In the genomic region with DNA sequence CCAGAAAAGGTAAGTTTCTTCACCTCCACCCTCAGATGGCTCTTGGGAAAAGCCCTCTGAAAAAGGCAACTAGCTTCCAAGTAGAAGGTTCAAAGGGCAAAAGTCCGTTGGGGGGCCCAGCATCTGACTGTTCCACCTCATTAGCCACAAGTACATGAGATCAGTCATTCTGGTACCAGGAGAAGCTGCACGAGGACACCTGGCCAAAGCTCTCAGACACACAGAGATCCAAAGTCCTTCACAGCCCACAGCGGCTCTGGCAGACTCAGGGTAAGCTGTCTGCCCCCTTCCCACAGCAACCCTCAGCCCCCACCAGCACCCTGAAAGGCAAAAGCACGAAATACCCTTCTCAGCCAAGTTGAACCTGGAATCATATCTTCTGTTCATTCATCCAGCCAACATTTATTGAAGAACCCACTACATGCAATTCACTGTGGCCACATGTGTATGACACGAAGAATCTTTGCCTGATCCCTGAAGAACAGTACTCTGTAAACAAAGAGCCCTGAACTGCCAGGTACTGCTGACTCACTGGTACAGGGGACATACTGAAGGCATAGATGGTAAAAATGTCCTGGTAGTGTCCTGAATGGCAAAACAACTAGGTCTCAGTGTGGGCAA, we compare ENCODE assay signal across 1 cellular context.
A peak's percentile ranks its signal among the peaks of the same experiment; 100 is the strongest.
TF ChIP-seq lines count a peak whose summit lies in the region.

No MANE protein-coding gene starts in this region.

TF ChIP-seq in K562, 482 proteins besides CTCF, POLR2A, EP300 and RAD21 (continued from another document and continues in another):
- TF ChIP-seq, protein P1, sequence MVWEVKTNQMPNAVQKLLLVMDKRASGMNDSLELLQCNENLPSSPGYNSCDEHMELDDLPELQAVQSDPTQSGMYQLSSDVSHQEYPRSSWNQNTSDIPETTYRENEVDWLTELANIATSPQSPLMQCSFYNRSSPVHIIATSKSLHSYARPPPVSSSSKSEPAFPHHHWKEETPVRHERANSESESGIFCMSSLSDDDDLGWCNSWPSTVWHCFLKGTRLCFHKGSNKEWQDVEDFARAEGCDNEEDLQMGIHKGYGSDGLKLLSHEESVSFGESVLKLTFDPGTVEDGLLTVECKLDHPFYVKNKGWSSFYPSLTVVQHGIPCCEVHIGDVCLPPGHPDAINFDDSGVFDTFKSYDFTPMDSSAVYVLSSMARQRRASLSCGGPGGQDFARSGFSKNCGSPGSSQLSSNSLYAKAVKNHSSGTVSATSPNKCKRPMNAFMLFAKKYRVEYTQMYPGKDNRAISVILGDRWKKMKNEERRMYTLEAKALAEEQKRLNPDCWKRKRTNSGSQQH (CRISPR knock-in tag; IDR thresholded peaks at IDR 0.05) = no peak
- TF ChIP-seq ZNF24 (IDR thresholded peaks at IDR 0.05) (0 out of 2 replicates have a peak, but pooled peaks have one; percentile 21), PHF8 (IDR thresholded peaks at IDR 0.05; ENCODE audit: borderline replicate concordance, low read length) (no peak), BDP1 (IDR thresholded peaks at IDR 0.05; ENCODE audit: insufficient read depth, insufficient read length) (no peak), FIP1L1 (IDR thresholded peaks at IDR 0.05; ENCODE audit: low read depth, low read length, poor library complexity, severe bottlenecking) (no peak), KLF13 (tag; IDR thresholded peaks at IDR 0.05; ENCODE audit: borderline replicate concordance, low read depth) (no peak), TOE1 (IDR thresholded peaks at IDR 0.05; ENCODE audit: borderline replicate concordance) (no peak), TOE1 (CRISPR knock-in tag; IDR thresholded peaks at IDR 0.05; ENCODE audit: borderline replicate concordance, low read depth) (no peak), JUND (IDR thresholded peaks at IDR 0.05; ENCODE audit: borderline replicate concordance, low read depth, low read length) (peak; percentile 34; the same call in 1 of the 2 replicates), JUND (tag; IDR thresholded peaks at IDR 0.05; ENCODE audit: borderline replicate concordance, low read depth, low read length) (no peak; the same call in 2 of the 3 replicates), MAFG (tag; conservative IDR thresholded peaks at IDR 0.05) (peak; percentile 72), TEAD2 (tag; IDR thresholded peaks at IDR 0.05) (no peak), SRSF3 (IDR thresholded peaks at IDR 0.05; ENCODE audit: insufficient read depth, low read length) (no peak), LARP7 (IDR thresholded peaks at IDR 0.05) (no peak), SUPT5H (IDR thresholded peaks at IDR 0.05) (no peak), ZNF561 (CRISPR knock-in tag; conservative IDR thresholded peaks at IDR 0.05) (no peak), ZNF57 (CRISPR knock-in tag; IDR thresholded peaks at IDR 0.05) (no peak), FOXK2 (conservative IDR thresholded peaks at IDR 0.05 in 1 of 2, IDR thresholded peaks at IDR 0.05 in 1 of 2; ENCODE audit: low read depth in 2 of 2) (peak; percentile 71 to 79), JUNB (CRISPR knock-in tag; conservative IDR thresholded peaks at IDR 0.05) (no peak), HINFP (tag; conservative IDR thresholded peaks at IDR 0.05; ENCODE audit: low read depth) (no peak), HDAC2 (IDR thresholded peaks at IDR 0.05) (no peak), ZNF77 (CRISPR knock-in tag; IDR thresholded peaks at IDR 0.05) (no peak), WHSC1 (IDR thresholded peaks at IDR 0.05; ENCODE audit: low read length) (no peak), ZNF609 (CRISPR knock-in tag; IDR thresholded peaks at IDR 0.05; ENCODE audit: borderline replicate concordance) (no peak), RB1 (IDR thresholded peaks at IDR 0.05; ENCODE audit: low read depth) (no peak), MNT (conservative IDR thresholded peaks at IDR 0.05) (no peak), EHMT2 (IDR thresholded peaks at IDR 0.05) (no peak; the same call in 1 of the 2 replicates), HOMEZ (CRISPR knock-in tag; IDR thresholded peaks at IDR 0.05) (no peak), POLR2AphosphoS5 (IDR thresholded peaks at IDR 0.05; ENCODE audit: control insufficient read depth, insufficient read depth, low read depth, low read length) (no peak), ZBTB17 (CRISPR knock-in tag; IDR thresholded peaks at IDR 0.05) (no peak), L3MBTL2 (IDR thresholded peaks at IDR 0.05) (peak; percentile 52), KLF10 (CRISPR knock-in tag; IDR thresholded peaks at IDR 0.05) (no peak), RBM14 (IDR thresholded peaks at IDR 0.05; ENCODE audit: borderline replicate concordance, insufficient read depth, low read depth, low read length) (no peak), SIN3A (IDR thresholded peaks at IDR 0.05; ENCODE audit: borderline replicate concordance in 2 of 2, control insufficient read depth in 1 of 2, low read depth in 2 of 2, low read length in 2 of 2) (no peak), U2AF2 (optimal IDR thresholded peaks at IDR 0.05; ENCODE audit: low read depth, low read length) (no peak), PTRF (tag; IDR thresholded peaks at IDR 0.05) (no peak)
- TF ChIP-seq, protein P2, sequence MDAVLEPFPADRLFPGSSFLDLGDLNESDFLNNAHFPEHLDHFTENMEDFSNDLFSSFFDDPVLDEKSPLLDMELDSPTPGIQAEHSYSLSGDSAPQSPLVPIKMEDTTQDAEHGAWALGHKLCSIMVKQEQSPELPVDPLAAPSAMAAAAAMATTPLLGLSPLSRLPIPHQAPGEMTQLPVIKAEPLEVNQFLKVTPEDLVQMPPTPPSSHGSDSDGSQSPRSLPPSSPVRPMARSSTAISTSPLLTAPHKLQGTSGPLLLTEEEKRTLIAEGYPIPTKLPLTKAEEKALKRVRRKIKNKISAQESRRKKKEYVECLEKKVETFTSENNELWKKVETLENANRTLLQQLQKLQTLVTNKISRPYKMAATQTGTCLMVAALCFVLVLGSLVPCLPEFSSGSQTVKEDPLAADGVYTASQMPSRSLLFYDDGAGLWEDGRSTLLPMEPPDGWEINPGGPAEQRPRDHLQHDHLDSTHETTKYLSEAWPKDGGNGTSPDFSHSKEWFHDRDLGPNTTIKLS (IDR thresholded peaks at IDR 0.05; ENCODE audit: borderline replicate concordance, low read depth) = no peak
- TF ChIP-seq, protein P3, sequence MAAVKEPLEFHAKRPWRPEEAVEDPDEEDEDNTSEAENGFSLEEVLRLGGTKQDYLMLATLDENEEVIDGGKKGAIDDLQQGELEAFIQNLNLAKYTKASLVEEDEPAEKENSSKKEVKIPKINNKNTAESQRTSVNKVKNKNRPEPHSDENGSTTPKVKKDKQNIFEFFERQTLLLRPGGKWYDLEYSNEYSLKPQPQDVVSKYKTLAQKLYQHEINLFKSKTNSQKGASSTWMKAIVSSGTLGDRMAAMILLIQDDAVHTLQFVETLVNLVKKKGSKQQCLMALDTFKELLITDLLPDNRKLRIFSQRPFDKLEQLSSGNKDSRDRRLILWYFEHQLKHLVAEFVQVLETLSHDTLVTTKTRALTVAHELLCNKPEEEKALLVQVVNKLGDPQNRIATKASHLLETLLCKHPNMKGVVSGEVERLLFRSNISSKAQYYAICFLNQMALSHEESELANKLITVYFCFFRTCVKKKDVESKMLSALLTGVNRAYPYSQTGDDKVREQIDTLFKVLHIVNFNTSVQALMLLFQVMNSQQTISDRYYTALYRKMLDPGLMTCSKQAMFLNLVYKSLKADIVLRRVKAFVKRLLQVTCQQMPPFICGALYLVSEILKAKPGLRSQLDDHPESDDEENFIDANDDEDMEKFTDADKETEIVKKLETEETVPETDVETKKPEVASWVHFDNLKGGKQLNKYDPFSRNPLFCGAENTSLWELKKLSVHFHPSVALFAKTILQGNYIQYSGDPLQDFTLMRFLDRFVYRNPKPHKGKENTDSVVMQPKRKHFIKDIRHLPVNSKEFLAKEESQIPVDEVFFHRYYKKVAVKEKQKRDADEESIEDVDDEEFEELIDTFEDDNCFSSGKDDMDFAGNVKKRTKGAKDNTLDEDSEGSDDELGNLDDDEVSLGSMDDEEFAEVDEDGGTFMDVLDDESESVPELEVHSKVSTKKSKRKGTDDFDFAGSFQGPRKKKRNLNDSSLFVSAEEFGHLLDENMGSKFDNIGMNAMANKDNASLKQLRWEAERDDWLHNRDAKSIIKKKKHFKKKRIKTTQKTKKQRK (IDR thresholded peaks at IDR 0.05; ENCODE audit: borderline replicate concordance, low read depth, low read length) = no peak
- TF ChIP-seq, protein P4, sequence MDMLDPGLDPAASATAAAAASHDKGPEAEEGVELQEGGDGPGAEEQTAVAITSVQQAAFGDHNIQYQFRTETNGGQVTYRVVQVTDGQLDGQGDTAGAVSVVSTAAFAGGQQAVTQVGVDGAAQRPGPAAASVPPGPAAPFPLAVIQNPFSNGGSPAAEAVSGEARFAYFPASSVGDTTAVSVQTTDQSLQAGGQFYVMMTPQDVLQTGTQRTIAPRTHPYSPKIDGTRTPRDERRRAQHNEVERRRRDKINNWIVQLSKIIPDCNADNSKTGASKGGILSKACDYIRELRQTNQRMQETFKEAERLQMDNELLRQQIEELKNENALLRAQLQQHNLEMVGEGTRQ (CRISPR knock-in tag; IDR thresholded peaks at IDR 0.05) = no peak
- TF ChIP-seq, protein P5, sequence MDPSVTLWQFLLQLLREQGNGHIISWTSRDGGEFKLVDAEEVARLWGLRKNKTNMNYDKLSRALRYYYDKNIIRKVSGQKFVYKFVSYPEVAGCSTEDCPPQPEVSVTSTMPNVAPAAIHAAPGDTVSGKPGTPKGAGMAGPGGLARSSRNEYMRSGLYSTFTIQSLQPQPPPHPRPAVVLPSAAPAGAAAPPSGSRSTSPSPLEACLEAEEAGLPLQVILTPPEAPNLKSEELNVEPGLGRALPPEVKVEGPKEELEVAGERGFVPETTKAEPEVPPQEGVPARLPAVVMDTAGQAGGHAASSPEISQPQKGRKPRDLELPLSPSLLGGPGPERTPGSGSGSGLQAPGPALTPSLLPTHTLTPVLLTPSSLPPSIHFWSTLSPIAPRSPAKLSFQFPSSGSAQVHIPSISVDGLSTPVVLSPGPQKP (CRISPR knock-in tag; IDR thresholded peaks at IDR 0.05) = no peak
